Comparison of ENCODE assay signal across 10 cellular contexts in the genomic region with DNA sequence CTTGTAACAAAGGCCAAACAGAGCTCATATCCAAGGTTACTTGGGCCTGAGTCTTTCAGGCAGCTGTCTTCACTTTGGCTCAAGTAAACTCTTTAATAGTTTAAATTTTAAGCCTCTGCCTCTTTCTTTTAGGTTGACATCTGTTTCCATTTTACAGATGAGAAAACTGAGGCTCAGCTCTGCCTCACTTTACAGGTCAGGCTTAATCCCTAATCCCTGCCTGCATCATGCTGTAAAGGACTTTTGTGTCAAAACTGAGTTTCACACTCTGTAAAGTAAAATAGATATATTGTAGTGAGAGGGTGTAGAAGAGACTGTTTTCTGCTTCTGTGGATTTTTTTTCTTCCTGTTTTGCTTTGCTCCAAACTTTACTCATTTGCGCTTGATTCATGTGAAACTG. TPM values are rescaled to one million over a fixed set of nuclear protein-coding genes. Genes with fewer than 3 reads are reported as not detected.
DNase-seq lines count a peak whose midpoint lies in the region; ATAC-seq and TF ChIP-seq lines count a peak whose summit lies in the region.
"Had no signal": no experiment of that assay in that cellular context is flagged by ENCODE, and none has a peak within 500 bp of the region (broad histone marks: within the 10 kb centered on the region; RNA-seq: fewer than 3 reads in every experiment).

No MANE protein-coding gene starts in this region.

- no peaks in the 10 kb centered on the region for H3K27me3 Mint-ChIP-seq in CD4-positive, CD25-positive, alpha-beta regulatory T cell
- H3K27me3 Mint-ChIP-seq in chondrocyte (ENCODE audit: low read depth) (no peaks in the 10 kb centered on the region), nephron (ENCODE audit: low read depth) (no peaks in the 10 kb centered on the region), endothelial cell (ENCODE audit: unreplicated experiment) (no peaks in the 10 kb centered on the region)

- in situ Hi-C loops in GM13977 (cut with MboI; ENCODE audit: low pct_unique_long_range_greater_than_20kb, low sequenced_read_pairs, unreplicated experiment): loop anchor here (25.0 kb wide), 2 partner anchors 143 to 293 kb away; a partner anchor contains a TSS

- H3K27ac Mint-ChIP-seq in CD4-positive, CD25-positive, alpha-beta regulatory T cell: peak overlapping the region in 2 of 3 donors; percentile 79 to 81
- H3K27ac Mint-ChIP-seq in chondrocyte (ENCODE audit: unreplicated experiment) (peak overlapping the region; percentile 87), nephron (peak overlapping the region; percentile 88 to 93 (median 89)), endothelial cell (ENCODE audit: unreplicated experiment) (no peak overlapping the region)

- no peaks in the 10 kb centered on the region for H3K9me3 Mint-ChIP-seq in CD4-positive, CD25-positive, alpha-beta regulatory T cell
- H3K9me3 Mint-ChIP-seq in chondrocyte (ENCODE audit: low read depth) (no peaks in the 10 kb centered on the region), nephron (no peaks in the 10 kb centered on the region), endothelial cell (ENCODE audit: unreplicated experiment) (no peaks in the 10 kb centered on the region)

- ATAC-seq in CD4-positive, CD25-positive, alpha-beta regulatory T cell (ENCODE audit: low read depth in 2 of 2): no peak

- no peak overlapping the region for H3K27ac ChIP-seq in CD4-positive, CD25-positive, alpha-beta regulatory T cell (ENCODE audit: insufficient read depth, low read length, poor library complexity, severe bottlenecking)
- 0 out of 2 replicates have a peak overlapping the region, but pooled peaks have one; percentile 4 for H3K27ac ChIP-seq in HUES6 (ENCODE audit: low read depth, low read length)

- no peak overlapping the region for H3K4me3 ChIP-seq in CD4-positive, CD25-positive, alpha-beta regulatory T cell (ENCODE audit: low read depth, low read length)
- H3K4me3 ChIP-seq in HUES6 (ENCODE audit: low read depth, low read length): no peak overlapping the region

- peak overlapping the region in 1 of 4 donors; percentile 36 for H3K4me3 Mint-ChIP-seq in CD4-positive, CD25-positive, alpha-beta regulatory T cell
- H3K4me3 Mint-ChIP-seq in chondrocyte (ENCODE audit: unreplicated experiment) (no peak overlapping the region), nephron (peak overlapping the region in 1 of 3 experiments; percentile 3), endothelial cell (ENCODE audit: unreplicated experiment) (no peak overlapping the region)

- peaks cover 15 to 62% (median 44%) of the 10 kb centered on the region in 4 donors for H3K4me1 Mint-ChIP-seq in CD4-positive, CD25-positive, alpha-beta regulatory T cell
- peaks cover 64% of the 10 kb centered on the region for H3K4me1 Mint-ChIP-seq in chondrocyte (ENCODE audit: low read depth)
- H3K4me1 Mint-ChIP-seq in nephron: peaks cover 56% of the 10 kb centered on the region
- H3K4me1 Mint-ChIP-seq in endothelial cell (ENCODE audit: unreplicated experiment): peaks cover 28% of the 10 kb centered on the region

- DNase-seq in CD4-positive, CD25-positive, alpha-beta regulatory T cell: no peak
- DNase-seq in chondrocyte (ENCODE audit: low spot score) (no peak), endothelial cell (ENCODE audit: low spot score) (no peak), iPS-NIHi7 (ENCODE audit: extremely low spot score) (no peak), GM13977 (ENCODE audit: low spot score) (no peak)
- DNase-seq in stimulated activated naive CD4-positive, alpha-beta T cell treated with Interleukin-2 at 50 U/mL for 16 hours (lab: John Stamatoyannopoulos, UW): no peak
- DNase-seq: BE2C, T-helper 9 cell had no signal

- H3K4me1 ChIP-seq in CD4-positive, CD25-positive, alpha-beta regulatory T cell (ENCODE audit: control insufficient read depth, insufficient read depth, low read length, poor library complexity, severe bottlenecking): peaks cover 15% of the 10 kb centered on the region
- H3K4me1 ChIP-seq in HUES6 (ENCODE audit: control insufficient read depth, insufficient read depth, low read length): peaks cover 63% of the 10 kb centered on the region
- H3K4me1 ChIP-seq: BE2C had no signal

- H3K27me3 ChIP-seq in CD4-positive, CD25-positive, alpha-beta regulatory T cell (ENCODE audit: control insufficient read depth, insufficient read depth, low read length): no peaks in the 10 kb centered on the region
- H3K27me3 ChIP-seq in HUES6 (ENCODE audit: control insufficient read depth, insufficient read depth, low read length): no peaks in the 10 kb centered on the region
- H3K27me3 ChIP-seq: BE2C had no signal

- no peak for TF ChIP-seq CTCF in chondrocyte (IDR thresholded peaks at IDR 0.05)
- no peak for TF ChIP-seq CTCF in nephron (IDR thresholded peaks at IDR 0.05; ENCODE audit: unreplicated experiment in 3 of 3)
- no peak for TF ChIP-seq CTCF in endothelial cell (IDR thresholded peaks at IDR 0.05; ENCODE audit: unreplicated experiment)
- TF ChIP-seq CTCF in GM13977 (IDR thresholded peaks at IDR 0.05; ENCODE audit: extremely low read depth, insufficient read depth, missing control alignments): no peak

- H3K9ac ChIP-seq in HUES6 (ENCODE audit: low read length): no peak overlapping the region

- no peaks in the 10 kb centered on the region for H3K36me3 Mint-ChIP-seq in CD4-positive, CD25-positive, alpha-beta regulatory T cell
- no peaks in the 10 kb centered on the region for H3K36me3 Mint-ChIP-seq in chondrocyte (ENCODE audit: low read depth)
- H3K36me3 Mint-ChIP-seq in nephron (ENCODE audit: low read depth): no peaks in the 10 kb centered on the region
- peaks cover 4% of the 10 kb centered on the region for H3K36me3 Mint-ChIP-seq in endothelial cell (ENCODE audit: low read depth, unreplicated experiment)

- H3K36me3 ChIP-seq in CD4-positive, CD25-positive, alpha-beta regulatory T cell (ENCODE audit: control insufficient read depth, insufficient read depth, low read length): no peaks in the 10 kb centered on the region
- H3K36me3 ChIP-seq in HUES6 (ENCODE audit: control insufficient read depth, insufficient read depth, low read length): 0 out of 2 replicates have a peak, but pooled peaks cover 8% of the 10 kb centered on the region
- H3K36me3 ChIP-seq: BE2C had no signal

- H3K9me3 ChIP-seq in CD4-positive, CD25-positive, alpha-beta regulatory T cell (ENCODE audit: control insufficient read depth in 2 of 2, low read length in 2 of 2): no peaks in the 10 kb centered on the region
- H3K9me3 ChIP-seq in HUES6 (ENCODE audit: control insufficient read depth, insufficient read depth, low read depth, low read length): no peaks in the 10 kb centered on the region
- H3K9me3 ChIP-seq: BE2C had no signal

RNA-seq across cellular contexts. Expression of a gene that starts 11.1 kb away (rescaled TPM):
- 40.8 TPM for total RNA-seq in CD4-positive, CD25-positive, alpha-beta regulatory T cell
- polyA plus RNA-seq in CD4-positive, CD25-positive, alpha-beta regulatory T cell: 10 to 100 TPM in 2 of 4 donors, 1 to 10 TPM in 2; 8.9 to 14.9 (median 12.2) TPM
- total RNA-seq in chondrocyte: 56.5 to 75.3 TPM (median 70.2 TPM) in 3 replicates
- 216 TPM for total RNA-seq in endothelial cell (ENCODE audit: unreplicated experiment)
